19 cellular contexts compared by ENCODE assay signal in genomic region chr21:44948426-44949120, GRCh38. TPM values are rescaled to one million over a fixed set of nuclear protein-coding genes. Genes with fewer than 3 reads are reported as not detected.
DNase-seq lines count a peak whose midpoint lies in the region; ATAC-seq, FAIRE-seq and TF ChIP-seq lines count a peak whose summit lies in the region.
"Had no signal": no experiment of that assay in that cellular context is flagged by ENCODE, and none has a peak within 500 bp of the region (broad histone marks: within the 10 kb centered on the region; RNA-seq: fewer than 3 reads in every experiment).

No MANE protein-coding gene starts in this region.

- intact Hi-C loops in IMR-90 (cut with micrococcal nuclease): loop anchor here (1.0 to 2.0 kb wide), 2 partner anchors 180 to 189 kb away; no protein-coding TSS in a partner anchor
- intact Hi-C loops in spleen (cut with DNase I; ENCODE audit: low total_unique reads): loop anchor here (5.0 kb wide), 1 partner anchor 179 kb away; no protein-coding TSS in a partner anchor

- H4K5ac ChIP-seq in IMR-90 (ENCODE audit: low read depth, low read length): no peak overlapping the region
- H4K5ac ChIP-seq in H1 (ENCODE audit: insufficient read length, low read depth, low read length): no peak overlapping the region

- no peak overlapping the region for H3K14ac ChIP-seq in IMR-90 (replicated peaks; ENCODE audit: low read depth, low read length)
- no peak overlapping the region for H3K14ac ChIP-seq in H1 (ENCODE audit: insufficient read length)

- H4K91ac ChIP-seq in IMR-90 (ENCODE audit: insufficient read depth, low read depth, low read length) (no peak overlapping the region), H1 (replicated peaks; ENCODE audit: insufficient read length, low read length) (no peak overlapping the region)

- in situ Hi-C loops in IMR-90 (cut with MboI; ENCODE audit: low sequenced_read_pairs): loop anchor here (5.0 to 25.0 kb wide), 2 partner anchors 179 to 436 kb away; no protein-coding TSS in a partner anchor

- H2BK120ac ChIP-seq in IMR-90 (ENCODE audit: low read depth, low read length) (no peak overlapping the region), H1 (replicated peaks; ENCODE audit: low read depth, low read length) (no peak overlapping the region)

- POLR2A ChIA-PET in IMR-90 (lab: Charles Lee; ENCODE audit: unreplicated experiment): no interaction called here
- POLR2A ChIA-PET in H1 (lab: Charles Lee; ENCODE audit: partially characterized antibody): interaction anchor here (1.2 to 2.8 kb wide), 3 partner anchors 8 to 76 kb away, joined by 3 to 11 read pairs (median 6); partner anchors contain the start of genes PTTG1IP and SLX9

- peaks cover 38% of the 10 kb centered on the region for H3K36me3 ChIP-seq in IMR-90 (ENCODE audit: control insufficient read depth, insufficient read depth, low read length)
- peaks cover 10 to 23% (median 21%) of the 10 kb centered on the region in 4 experiments; a peak in 7 of 8 replicates for H3K36me3 ChIP-seq in H1 (ENCODE audit: control insufficient read depth in 2 of 4, insufficient read depth in 4 of 4, low read length in 3 of 4)
- H3K36me3 ChIP-seq in right atrium auricular region: peaks cover 16% of the 10 kb centered on the region
- H3K36me3 ChIP-seq in spleen: peaks cover 0 to 89% (median 35%) of the 10 kb centered on the region in 6 donors

- H2BK5ac ChIP-seq in IMR-90 (ENCODE audit: low read depth, low read length, poor library complexity, severe bottlenecking) (no peak overlapping the region), H1 (ENCODE audit: low read depth, low read length) (no peak overlapping the region)

- TF ChIP-seq RAD21 in IMR-90 (IDR thresholded peaks at IDR 0.05; ENCODE audit: low read length) (no peak), H1 (IDR thresholded peaks at IDR 0.05 in 1 of 2, conservative IDR thresholded peaks at IDR 0.05 in 1 of 2; ENCODE audit: low read depth in 2 of 2, low read length in 2 of 2) (no peak)

- no peak overlapping the region for H3K23ac ChIP-seq in IMR-90 (ENCODE audit: low read depth, low read length)
- H3K23ac ChIP-seq in H1 (ENCODE audit: insufficient read length): no peak overlapping the region

- no peak overlapping the region for H2BK15ac ChIP-seq in IMR-90 (ENCODE audit: low read depth, low read length)
- no peak overlapping the region for H2BK15ac ChIP-seq in H1 (ENCODE audit: low read length)

- TF ChIP-seq CTCF in IMR-90 (conservative IDR thresholded peaks at IDR 0.05; ENCODE audit: low read depth, low read length): no peak
- TF ChIP-seq CTCF in H1 (IDR thresholded peaks at IDR 0.05; ENCODE audit: control extremely low read depth in 1 of 3, insufficient read depth in 1 of 3, low read depth in 1 of 3, low read length in 3 of 3): no peak
- no peak for TF ChIP-seq CTCF in right atrium auricular region (IDR thresholded peaks at IDR 0.05)
- TF ChIP-seq CTCF in spleen (IDR thresholded peaks at IDR 0.05 in 8 of 11, conservative IDR thresholded peaks at IDR 0.05 in 3 of 11): no peak

- H3K4me1 ChIP-seq in IMR-90 (ENCODE audit: control insufficient read depth, insufficient read depth, low read length) (no peaks in the 10 kb centered on the region), H1 (replicated peaks in 1 of 4; ENCODE audit: control insufficient read depth in 3 of 4, insufficient read depth in 4 of 4, low read length in 3 of 4) (no peaks in the 10 kb centered on the region; a peak in 1 of 7 replicates), right atrium auricular region (peaks cover 0 to 57% of the 10 kb centered on the region in 2 donors), spleen (peaks cover 8 to 90% (median 44%) of the 10 kb centered on the region in 6 donors)

- H2AK5ac ChIP-seq in IMR-90 (ENCODE audit: low read depth, low read length): peak overlapping the region; percentile 69; the same call in 1 of the 2 replicates
- H2AK5ac ChIP-seq in H1 (ENCODE audit: low read depth, low read length): no peak overlapping the region

- H2BK12ac ChIP-seq in H1 (ENCODE audit: low read depth, low read length): no peak overlapping the region

- H3K56ac ChIP-seq in IMR-90 (ENCODE audit: extremely low read depth, insufficient read depth, low read length) (no peak overlapping the region), H1 (replicated peaks; ENCODE audit: insufficient read length, low read depth, low read length) (no peak overlapping the region)

- no peak for ATAC-seq in IMR-90 (ENCODE audit: low read depth)
- ATAC-seq in GM18505 (IDR thresholded peaks at IDR 0.05; ENCODE audit: unreplicated experiment): no peak
- ATAC-seq in GM21619 (IDR thresholded peaks at IDR 0.05; ENCODE audit: unreplicated experiment): no peak

- TF ChIP-seq POLR2A in IMR-90 (IDR thresholded peaks at IDR 0.05; ENCODE audit: low read depth, low read length) (no peak), H1 (IDR thresholded peaks at IDR 0.05; ENCODE audit: control extremely low read depth in 1 of 2, low read depth in 2 of 2, low read length in 2 of 2) (no peak), spleen (IDR thresholded peaks at IDR 0.05) (no peak), GM18505 (IDR thresholded peaks at IDR 0.05; ENCODE audit: borderline replicate concordance, extremely low read depth, insufficient read depth, insufficient read length) (no peak)

- no peaks in the 10 kb centered on the region for H3K23me2 ChIP-seq in H1 (ENCODE audit: low read depth, low read length)

- no TSS peak for BruUV-seq in IMR-90 (replicated peaks; lab: Mats Ljungman, UMichigan)

- H4K8ac ChIP-seq in IMR-90 (ENCODE audit: low read depth in 2 of 2, low read length in 2 of 2) (no peak overlapping the region), H1 (ENCODE audit: extremely low read depth, insufficient read depth, low read length) (peak overlapping the region; percentile 16; the same call in 1 of the 2 replicates)

- peaks cover 5 to 73% of the 10 kb centered on the region in 2 experiments; a peak in 3 of 4 replicates for H3K79me2 ChIP-seq in H1 (ENCODE audit: control insufficient read depth in 1 of 2, insufficient read depth in 2 of 2, low read length in 2 of 2)

- H2AFZ ChIP-seq in IMR-90 (replicated peaks; ENCODE audit: low read length, poor library complexity) (no peak overlapping the region), H1 (ENCODE audit: low read length) (no peak overlapping the region)
- H2AFZ ChIP-seq: GM23248 had no signal

- FAIRE-seq in H1 (lab: Jason Lieb, UNC): no peak
- FAIRE-seq: GM12891 had no signal

- no peak for TF ChIP-seq EP300 in H1 (IDR thresholded peaks at IDR 0.05; ENCODE audit: borderline replicate concordance in 1 of 2, low read depth in 2 of 2, low read length in 2 of 2)

- peaks cover 46% of the 10 kb centered on the region for H4K20me1 ChIP-seq in IMR-90 (ENCODE audit: insufficient read depth, low read length)
- H4K20me1 ChIP-seq in H1 (replicated peaks in 1 of 2; ENCODE audit: control insufficient read depth in 1 of 2, insufficient read depth in 2 of 2, low read length in 2 of 2): peaks cover 35 to 54% of the 10 kb centered on the region in 2 experiments

- H3K79me1 ChIP-seq in IMR-90 (ENCODE audit: low read depth in 1 of 2, low read length in 2 of 2) (peaks cover 7 to 70% of the 10 kb centered on the region in 2 experiments), H1 (ENCODE audit: low read depth, low read length) (peaks cover 21% of the 10 kb centered on the region)

- WGBS in IMR-90 (ENCODE audit: extremely low coverage in 2 of 2, insufficient read length in 1 of 2), 2 experiments: 97% methylated on average over 5 of the region's 16 CpGs; no CpG with 5 or more reads in 1 of the 2 experiments
- WGBS in H1 (ENCODE audit: extremely low coverage in 1 of 2, insufficient coverage in 1 of 2, insufficient read length in 1 of 2, insufficient replicate concordance in 2 of 2, low coverage in 1 of 2, low lambda C conversion rate in 2 of 2, missing lambda C conversion rate in 1 of 2), 2 experiments: 91% methylated on average over 10 of the region's 16 CpGs; no CpG with 5 or more reads in 1 of the 2 experiments
- WGBS in spleen, 5 donors: 86 to 96% (median 90%) methylated on average over 10 to 16 of the region's 16 CpGs

- no peak overlapping the region for H3K27ac ChIP-seq in IMR-90 (ENCODE audit: insufficient read depth, low read length)
- H3K27ac ChIP-seq in H1 (ENCODE audit: low read depth, low read length): no peak overlapping the region
- H3K27ac ChIP-seq in right atrium auricular region: peak overlapping the region; percentile 46 to 75
- H3K27ac ChIP-seq in spleen: no peak overlapping the region
- H3K27ac ChIP-seq: GM23248, KMS-11 had no signal

- H3K9me3 ChIP-seq in IMR-90 (ENCODE audit: control insufficient read depth, insufficient read depth, low read length): no peaks in the 10 kb centered on the region
- no peaks in the 10 kb centered on the region for H3K9me3 ChIP-seq in H1 (ENCODE audit: insufficient read depth in 2 of 2, low read depth in 1 of 2, low read length in 1 of 2)
- H3K9me3 ChIP-seq in right atrium auricular region: no peaks in the 10 kb centered on the region
- no peaks in the 10 kb centered on the region for H3K9me3 ChIP-seq in spleen
- H3K9me3 ChIP-seq: Caco-2, MG63 had no signal

- H3K9ac ChIP-seq in IMR-90 (ENCODE audit: low read depth, low read length) (no peak overlapping the region), H1 (replicated peaks in 1 of 4; ENCODE audit: extremely low read depth in 1 of 4, low read depth in 3 of 4, low read length in 3 of 4) (no peak overlapping the region)
- H3K9ac ChIP-seq: GM23248, KMS-11 had no signal

- H3K9me1 ChIP-seq in IMR-90 (ENCODE audit: insufficient read depth, low read length): no peaks in the 10 kb centered on the region

- peak overlapping the region; percentile 24 for H2AK9ac ChIP-seq in IMR-90 (replicated peaks; ENCODE audit: low read depth, low read length, poor library complexity)

- H3K4ac ChIP-seq in IMR-90 (ENCODE audit: low read depth, low read length): no peak overlapping the region
- no peak overlapping the region for H3K4ac ChIP-seq in H1 (replicated peaks; ENCODE audit: insufficient read length, low read depth, low read length)

- H2BK20ac ChIP-seq in IMR-90 (ENCODE audit: low read depth, low read length) (no peak overlapping the region), H1 (ENCODE audit: low read length) (no peak overlapping the region)

- no peaks in the 10 kb centered on the region for H3K27me3 ChIP-seq in IMR-90 (ENCODE audit: control insufficient read depth, insufficient read depth, low read length)
- no peaks in the 10 kb centered on the region for H3K27me3 ChIP-seq in H1 (replicated peaks in 1 of 4; ENCODE audit: control insufficient read depth in 3 of 4, extremely low read depth in 1 of 4, insufficient read depth in 3 of 4, low read length in 3 of 4)
- no peaks in the 10 kb centered on the region for H3K27me3 ChIP-seq in right atrium auricular region
- no peaks in the 10 kb centered on the region for H3K27me3 ChIP-seq in spleen (replicated peaks in 1 of 7)
- H3K27me3 ChIP-seq: MG63 had no signal

- H3K4me2 ChIP-seq in IMR-90 (ENCODE audit: low read depth, low read length): no peak overlapping the region
- H3K4me2 ChIP-seq in H1 (ENCODE audit: insufficient read depth in 1 of 2, low read depth in 2 of 2, low read length in 2 of 2): no peak overlapping the region

- CTCF ChIA-PET in IMR-90 (lab: Yijun Ruan, JAX): interaction anchor here (1.7 to 3.2 kb wide), 4 partner anchors 180 to 192 kb away, joined by 5 to 27 read pairs (median 14); no protein-coding TSS in a partner anchor
- CTCF ChIA-PET in H1 (lab: Charles Lee; ENCODE audit: partially characterized antibody): interaction anchor here (1.0 to 9.6 kb wide), 25 partner anchors 8 to 366 kb away, joined by 3 to 101 read pairs (median 6); partner anchors contain the start of gene SLX9

- dilution Hi-C loops in IMR-90 (cut with HindIII; ENCODE audit: low sequenced_read_pairs, unreplicated experiment): no loop called here

- H3K4me3 ChIP-seq in IMR-90 (ENCODE audit: insufficient read depth, low read depth, low read length): no peak overlapping the region
- no peak overlapping the region for H3K4me3 ChIP-seq in H1 (ENCODE audit: extremely low read depth in 1 of 4, insufficient read depth in 2 of 4, low read depth in 3 of 4, low read length in 4 of 4)
- H3K4me3 ChIP-seq in right atrium auricular region: no peak overlapping the region
- H3K4me3 ChIP-seq in spleen: no peak overlapping the region
- H3K4me3 ChIP-seq: GM23248, MG63 had no signal

- no peak for DNase-seq in IMR-90
- no peak for DNase-seq in H1 (ENCODE audit: low read depth in 1 of 2, low spot score in 2 of 2)
- no peak for DNase-seq in right atrium auricular region (ENCODE audit: low spot score)
- DNase-seq in spleen: peak; percentile 72
- no peak for DNase-seq in DMS114 treated with DMSO at 0.1 percent for 48 hours (lab: John Stamatoyannopoulos, UW; ENCODE audit: unreplicated experiment)
- no peak for DNase-seq in 8988T
- DNase-seq: DMS53, GM23248, HFFc6, MG63, NCI-H1105 treated with DMSO at 0.1 percent for 48 hours, NCI-H187, NCI-H774, SIG-M5 had no signal

- H3K18ac ChIP-seq in IMR-90 (ENCODE audit: low read depth, low read length): no peak overlapping the region
- no peak overlapping the region for H3K18ac ChIP-seq in H1 (ENCODE audit: extremely low read depth, low read length)

RNA-seq across cellular contexts. Expression of gene SLX9, which starts 8.7 kb away (rescaled TPM):
- 10.4 and 17.5 TPM in 2 replicates for total RNA-seq in IMR-90 (2012; rRNA removed)
- 21.7 and 27.4 TPM in 2 replicates for polyA plus RNA-seq in IMR-90 (2012; rRNA removed)
- 29.5 and 45.6 TPM in 2 replicates for polyA plus RNA-seq in IMR-90 (2012; cell fraction: cytosol; rRNA removed)
- 26.6 and 28.5 TPM in 2 replicates for polyA plus RNA-seq in IMR-90 (2012; cell fraction: nucleus; rRNA removed; ENCODE audit: low replicate concordance)
- total RNA-seq in H1 (2021; fragmentation: NEBNext Ultra II Directional; extraction: Animal tissue kit (Norgen Biotek cat#: 25700)): 57.3 and 64.1 TPM in 2 replicates
- 17.7 and 34.6 TPM in 2 replicates for polyA plus RNA-seq in H1 (2011; rRNA removed)
- polyA plus RNA-seq in H1 (2011; cell fraction: cytosol; rRNA removed): 43.7 TPM
- 28.5 TPM for polyA plus RNA-seq in H1 (2011; cell fraction: nucleus; rRNA removed)
- polyA plus RNA-seq in H1 (2012, experiment 1 of 2): 20.8 to 42.4 TPM (median 39.1 TPM) in 4 replicates
- 28.1 TPM for polyA plus RNA-seq in H1 (2012, experiment 2 of 2)
- 28.3 TPM for polyA plus RNA-seq in H1 (2013, experiment 1 of 2)
- polyA plus RNA-seq in H1 (2013, experiment 2 of 2): 30.5 TPM
- polyA minus RNA-seq in H1 (2011; rRNA and poly(A)+ RNA removed): 5.9 and 6.3 TPM in 2 replicates
- 28.0 TPM for polyA minus RNA-seq in H1 (2011; cell fraction: cytosol; rRNA and poly(A)+ RNA removed)
- polyA minus RNA-seq in H1 (2011; cell fraction: nucleus; rRNA and poly(A)+ RNA removed): 8.6 TPM
- 10 to 100 TPM; 15.9 to 18.8 TPM for total RNA-seq in right atrium auricular region
- 10 to 100 TPM in 6 of 7 donors, 1 to 10 TPM in 1; 6.1 to 30.6 (median 26.4) TPM for total RNA-seq in spleen
- 10 to 100 TPM; 16.4 to 35.4 (median 28.5) TPM for polyA plus RNA-seq in spleen

RNA-seq across cellular contexts. Expression of gene ITGB2, which starts 27.9 kb away (rescaled TPM):
- total RNA-seq in IMR-90 (2012; rRNA removed) (not detected in 2 replicates), right atrium auricular region (10 to 100 TPM; 16.7 to 63.6 TPM), spleen (100 to 1,000 TPM; 285 to 754 (median 415) TPM)
- polyA plus RNA-seq in IMR-90 (2012; rRNA removed) (0.14 TPM in 1 of 2 replicates, not detected in the other), H1 (2011; rRNA removed) (0.63 and 0.89 TPM in 2 replicates), spleen (100 to 1,000 TPM in 2 of 3 donors, 10 to 100 TPM in 1; 92.1 to 332 (median 250) TPM)
- 0.06 and 0.15 TPM in 2 replicates for polyA plus RNA-seq in IMR-90 (2012; cell fraction: cytosol; rRNA removed)
- polyA plus RNA-seq in IMR-90 (2012; cell fraction: nucleus; rRNA removed; ENCODE audit: low replicate concordance): 0.07 TPM in 1 of 2 replicates, not detected in the other
- 0.24 and 0.36 TPM in 2 replicates for total RNA-seq in H1 (2021; fragmentation: NEBNext Ultra II Directional; extraction: Animal tissue kit (Norgen Biotek cat#: 25700))
- polyA plus RNA-seq in H1 (2011; cell fraction: cytosol; rRNA removed): 0.76 TPM
- polyA plus RNA-seq in H1 (2011; cell fraction: nucleus; rRNA removed): 1.6 TPM
- 0.40 to 0.58 TPM (median 0.48 TPM) in 4 replicates for polyA plus RNA-seq in H1 (2012, experiment 1 of 2)
- 0.49 TPM for polyA plus RNA-seq in H1 (2012, experiment 2 of 2)
- polyA plus RNA-seq in H1 (2013, experiment 1 of 2): 0.26 TPM
- polyA plus RNA-seq in H1 (2013, experiment 2 of 2): 0.52 TPM
- polyA minus RNA-seq in H1 (2011; rRNA and poly(A)+ RNA removed): 0.25 and 0.27 TPM in 2 replicates
- polyA minus RNA-seq in H1 (2011; cell fraction: cytosol; rRNA and poly(A)+ RNA removed): not detected
- 0.70 TPM for polyA minus RNA-seq in H1 (2011; cell fraction: nucleus; rRNA and poly(A)+ RNA removed)

Comparison
In these comparisons a context has a peak if more than half of its experiments do, and no peak if none do; other contexts are left out.
1. H3K27ac ChIP-seq: peak in right atrium auricular region (2 of 2); none in IMR-90 (single experiment), H1 (single experiment) and spleen (0 of 8).
2. RNA of gene ITGB2, which starts 27.9 kb away (total RNA-seq): 285 to 754 TPM in spleen and 16.7 to 63.6 TPM in right atrium auricular region; 0.24 to 0.36 TPM in H1 and not detected in IMR-90; every median in the first group is over 10 times any median in the second.